In genomic region chr3:123961508-123961856, GRCh38 we compare ENCODE assay signal across 8 cellular contexts. TPM values are rescaled to one million over a fixed set of nuclear protein-coding genes. Genes with fewer than 3 reads are reported as not detected.
DNase-seq lines count a peak whose midpoint lies in the region; ATAC-seq, FAIRE-seq and TF ChIP-seq lines count a peak whose summit lies in the region.

No MANE protein-coding gene starts in this region.

- POLR2A ChIA-PET in RWPE1 (lab: Yijun Ruan, JAX; ENCODE audit: low non-redundant PET): no interaction called here

- CTCF ChIA-PET in RWPE1 (lab: Yijun Ruan, JAX): no interaction called here

- peak overlapping the region; percentile 80 for H3K9ac ChIP-seq in DND-41 (ENCODE audit: low read depth, low read length)
- H3K9ac ChIP-seq in parathyroid adenoma: no peak overlapping the region

- whole genome bisulfite sequencing in esophagus, 2 donors: 4 to 5% methylated on average over 15 of the region's 15 CpGs

- TF ChIP-seq CTCF in DND-41 (IDR thresholded peaks at IDR 0.05; ENCODE audit: borderline replicate concordance, extremely low read depth, low read length, poor library complexity, severe bottlenecking): no peak
- TF ChIP-seq CTCF in RWPE1 (conservative IDR thresholded peaks at IDR 0.05; ENCODE audit: low read depth): no peak
- no peak for TF ChIP-seq CTCF in parathyroid adenoma (IDR thresholded peaks at IDR 0.05)

- no peaks in the 10 kb centered on the region for H3K9me3 ChIP-seq in DND-41 (ENCODE audit: insufficient read depth, low read length, severe bottlenecking)
- no peaks in the 10 kb centered on the region for H3K9me3 ChIP-seq in esophagus (ENCODE audit: control insufficient read depth in 2 of 2, insufficient read depth in 1 of 2, low read depth in 1 of 2, low read length in 1 of 2)
- no peaks in the 10 kb centered on the region for H3K9me3 ChIP-seq in parathyroid adenoma (ENCODE audit: control insufficient read depth, low read length)

- H2AFZ ChIP-seq in DND-41 (ENCODE audit: low read depth, low read length): peak overlapping the region; percentile 96
- peak overlapping the region; percentile 98 for H2AFZ ChIP-seq in parathyroid adenoma

- peaks cover 4% of the 10 kb centered on the region; the same call in 1 of the 2 replicates for H3K36me3 ChIP-seq in DND-41 (ENCODE audit: insufficient read depth, low read length)
- H3K36me3 ChIP-seq in esophagus (ENCODE audit: control insufficient read depth in 2 of 2, insufficient read depth in 2 of 2, low read length in 1 of 2): no peaks in the 10 kb centered on the region
- H3K36me3 ChIP-seq in parathyroid adenoma (ENCODE audit: control insufficient read depth, insufficient read depth, low read length): no peaks in the 10 kb centered on the region

- no peak for FAIRE-seq in H54 (lab: Jason Lieb, UNC)

- H3K27ac ChIP-seq in DND-41 (ENCODE audit: low read length) (no peak overlapping the region), RWPE1 (peak overlapping the region; percentile 90), esophagus (ENCODE audit: low read depth in 2 of 2, low read length in 1 of 2) (peak overlapping the region; percentile 81 to 90), parathyroid adenoma (peak overlapping the region; percentile 65)

- H3K27me3 ChIP-seq in DND-41 (ENCODE audit: insufficient read depth, low read length, poor library complexity): peaks cover 3% of the 10 kb centered on the region
- H3K27me3 ChIP-seq in esophagus (ENCODE audit: control insufficient read depth in 1 of 2, insufficient read depth in 2 of 2, low read length in 2 of 2): no peaks in the 10 kb centered on the region
- H3K27me3 ChIP-seq in parathyroid adenoma (ENCODE audit: control insufficient read depth, insufficient read depth, low read length): no peaks in the 10 kb centered on the region

- H3K4me3 ChIP-seq in DND-41 (ENCODE audit: low read depth in 1 of 2, low read length in 2 of 2) (peak overlapping the region in 1 of 2 experiments; percentile 80; a peak in 2 of 4 replicates), esophagus (ENCODE audit: low read depth in 1 of 2, low read length in 2 of 2) (peak overlapping the region; percentile 78 to 90), parathyroid adenoma (ENCODE audit: low read depth, low read length) (peak overlapping the region; percentile 88)

- no peak for ATAC-seq in DND-41 (ENCODE audit: insufficient read depth, low read depth)

- TF ChIP-seq POLR2A in H54 (IDR thresholded peaks at IDR 0.05; ENCODE audit: low read depth, low read length): no peak

- no peaks in the 10 kb centered on the region for H4K20me1 ChIP-seq in DND-41 (ENCODE audit: insufficient read depth, low read length)

- DNase-seq in DND-41: no peak
- DNase-seq in RWPE1 (ENCODE audit: low spot score): no peak
- no peak for DNase-seq in HuH-7 (ENCODE audit: low spot score)
- DNase-seq in hypothalamus (lab: John Stamatoyannopoulos, UW): no peak
- no peak for DNase-seq in H54 (ENCODE audit: insufficient read length, low spot score)
- no peak for DNase-seq in NCI-H2107 treated with DMSO at 0.1 percent for 48 hours (lab: John Stamatoyannopoulos, UW; ENCODE audit: unreplicated experiment)

- peaks cover 36% of the 10 kb centered on the region for H3K4me1 ChIP-seq in DND-41 (ENCODE audit: insufficient read depth, low read length)
- no peaks in the 10 kb centered on the region for H3K4me1 ChIP-seq in esophagus (ENCODE audit: control insufficient read depth in 2 of 2, insufficient read depth in 2 of 2, low read length in 1 of 2)
- H3K4me1 ChIP-seq in parathyroid adenoma: no peaks in the 10 kb centered on the region

- H3K4me2 ChIP-seq in DND-41 (ENCODE audit: insufficient read depth, low read length) (peak overlapping the region; percentile 70), parathyroid adenoma (ENCODE audit: low read length) (peak overlapping the region; percentile 89)

- H3K79me2 ChIP-seq in DND-41 (ENCODE audit: insufficient read depth, low read length) (peaks cover 37% of the 10 kb centered on the region), parathyroid adenoma (no peaks in the 10 kb centered on the region)

RNA-seq across cellular contexts. Expression of gene CCDC14, which starts 0.5 kb away (rescaled TPM):
- polyA plus RNA-seq in esophagus: 10 to 100 TPM; 12.2 to 18.8 TPM

RNA-seq across cellular contexts. Expression of gene ROPN1, which starts 30.4 kb away (rescaled TPM):
- polyA plus RNA-seq in esophagus: not detected
